Comparison of ENCODE assay signal across 38 cellular contexts in the genomic region with DNA sequence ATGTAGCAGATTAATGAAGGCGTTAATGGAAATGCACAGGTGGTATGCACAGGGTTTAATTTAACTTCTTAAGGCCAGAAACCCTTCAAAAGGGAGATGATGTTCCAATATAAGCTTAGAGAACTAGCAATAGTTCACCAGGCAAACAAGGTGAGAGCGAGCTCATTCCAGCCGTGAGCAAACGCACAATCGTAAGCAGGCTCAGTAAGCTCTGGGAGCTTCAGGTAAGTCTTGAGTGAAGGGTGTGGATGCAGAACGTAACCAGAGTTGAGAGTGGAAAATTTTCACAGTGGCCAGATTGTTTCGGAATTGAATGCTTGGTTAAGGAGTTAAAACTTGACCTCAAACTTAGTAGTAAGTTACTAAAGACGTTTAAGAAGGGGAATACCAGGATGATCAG. TPM values are rescaled to one million over a fixed set of nuclear protein-coding genes. Genes with fewer than 3 reads are reported as not detected.
"Had no signal": no experiment of that assay in that cellular context is flagged by ENCODE, and none has a peak within 500 bp of the region (broad histone marks: within the 10 kb centered on the region; RNA-seq: fewer than 3 reads in every experiment).

No MANE protein-coding gene starts in this region.

- H3K36me3 ChIP-seq: adrenal gland, brain microvascular endothelial cell, breast epithelium, cardiac muscle cell had no signal

- DNase-seq: activated B cell treated with CpG ODN at 0.5 μM for 24 hours; activated CD4-positive, alpha-beta memory T cell treated with anti-CD3 and anti-CD28 coated beads for 36 hours; activated CD4-positive, alpha-beta T cell treated with anti-CD3 and anti-CD28 coated beads for 4 hours; activated CD4-positive, alpha-beta T cell treated with anti-CD3 and anti-CD28 coated beads, Interleukin-2, amount 10 ng/mL, durations not matched to agents 24 days and 14 days; activated CD4-positive, alpha-beta T cell treated with anti-CD3 and anti-CD28 coated beads, Interleukin-2, amount 50 U/mL, for 1 hour; activated CD4-positive, alpha-beta T cell treated with anti-CD3 and anti-CD28 coated beads, Interleukin-2, amount 50 U/mL, for 4 hours; activated CD4-positive, CD25-positive, alpha-beta regulatory T cell treated with anti-CD3 and anti-CD28 coated beads, Interleukin-2, amount 50 U/mL, for 72 hours; activated CD8-positive, alpha-beta memory T cell treated with anti-CD3 and anti-CD28 coated beads, Interleukin-2, amount 50 U/mL, for 4 hours; activated CD8-positive, alpha-beta T cell treated with anti-CD3 and anti-CD28 coated beads for 36 hours; activated effector memory CD4-positive, alpha-beta T cell treated with anti-CD3 and anti-CD28 coated beads, Interleukin-2, amount 50 U/mL, for 16 hours; activated gamma-delta T cell treated with Interleukin-2 at 50 U/mL for 16 hours; activated naive CD4-positive, alpha-beta T cell; activated naive CD4-positive, alpha-beta T cell treated with anti-CD3 and anti-CD28 coated beads for 36 hours; activated naive CD4-positive, alpha-beta T cell treated with anti-CD3 and anti-CD28 coated beads, Interleukin-2, amount 50 U/mL, for 16 hours; activated naive CD8-positive, alpha-beta T cell treated with anti-CD3 and anti-CD28 coated beads for 36 hours; activated T-cell treated with anti-CD3 and anti-CD28 coated beads for 4 hours; activated T-cell treated with anti-CD3 and anti-CD28 coated beads, Interleukin-2, amount 50 U/mL, for 1 hour; activated T-cell treated with anti-CD3 and anti-CD28 coated beads, Interleukin-2, amount 50 U/mL, for 4 hours; activated T-cell treated with anti-CD3 and anti-CD28 coated beads, Interleukin-2, amount 50 U/mL, for 72 hours; adrenal gland; amniotic stem cell; aorta; body of pancreas; brain microvascular endothelial cell; caudate nucleus; cerebellar nuclear complex; T-helper 2 cell; T-helper 9 cell had no signal

- H3K27me3 ChIP-seq: adrenal gland, body of pancreas, brain microvascular endothelial cell, breast epithelium, cardiac muscle cell had no signal

- FAIRE-seq: astrocyte, TTC549 had no signal

- H3K27ac ChIP-seq: adrenal gland, body of pancreas, brain microvascular endothelial cell, breast epithelium, cardiac muscle cell, VCaP had no signal

- ATAC-seq: activated CD8-positive, alpha-beta T cell treated with anti-CD3 and anti-CD28 coated beads for 36 hours; activated naive CD4-positive, alpha-beta T cell treated with anti-CD3 and anti-CD28 coated beads, Interleukin-2, amount 50 U/mL, for 72 hours; activated T-cell treated with anti-CD3 and anti-CD28 coated beads, Interleukin-2, amount 50 U/mL, for 4 hours; activated T-cell treated with anti-CD3 and anti-CD28 coated beads, Interleukin-2, amount 50 U/mL, for 72 hours; activated T-helper 17 cell treated with anti-CD3 and anti-CD28 coated beads, Interleukin-2, amount 50 U/mL, for 72 hours; body of pancreas had no signal

- H3K9me3 ChIP-seq: adrenal gland, body of pancreas, breast epithelium had no signal

- H3K4me1 ChIP-seq: adrenal gland, body of pancreas, breast epithelium had no signal

- H3K4me3 ChIP-seq: adrenal gland, body of pancreas, breast epithelium, cardiac muscle cell had no signal

RNA-seq across cellular contexts. Expression of a gene that starts 5.7 kb away (rescaled TPM):
- total RNA-seq: activated B cell treated with CpG ODN at 0.5 μM for 24 hours; activated CD4-positive, alpha-beta memory T cell treated with anti-CD3 and anti-CD28 coated beads for 36 hours; activated CD4-positive, alpha-beta T cell treated with anti-CD3 and anti-CD28 coated beads, Interleukin-2, amount 10 ng/mL, durations not matched to agents 24 days and 14 days; activated CD8-positive, alpha-beta memory T cell treated with anti-CD3 and anti-CD28 coated beads for 36 hours; activated CD8-positive, alpha-beta T cell treated with anti-CD3 and anti-CD28 coated beads for 36 hours; activated naive CD4-positive, alpha-beta T cell treated with anti-CD3 and anti-CD28 coated beads for 36 hours; activated naive CD4-positive, alpha-beta T cell treated with anti-CD3 and anti-CD28 coated beads, Interleukin-2, amount 50 U/mL, for 72 hours; activated naive CD8-positive, alpha-beta T cell treated with anti-CD3 and anti-CD28 coated beads for 36 hours; activated T-cell treated with anti-CD3 and anti-CD28 coated beads, Interleukin-2, amount 50 U/mL, for 4 hours; activated T-cell treated with anti-CD3 and anti-CD28 coated beads, Interleukin-2, amount 50 U/mL, for 72 hours; activated T-helper 1 cell treated with anti-CD3 and anti-CD28 coated beads, Interleukin-12 subunit alpha, Interleukin-12 subunit beta, Interleukin-2, Interleukin-4 antibody, amounts not matched to agents 30 ng/mL and 10 ng/mL and 1 ng/mL, durations not matched to agents 14 hours and 24 hours and 36 hours; activated T-helper 17 cell treated with anti-CD3 and anti-CD28 coated beads, Interleukin-2, amount 50 U/mL, for 72 hours; adrenal gland; astrocyte; body of pancreas; cardiac muscle cell; chondrocyte had no signal
- polyA plus RNA-seq: cardiac muscle cell had no signal
